In genomic region chr9:2157277-2158105, GRCh38 we compare ENCODE assay signal across 8 cellular contexts.
DNase-seq lines count a peak whose midpoint lies in the region; ATAC-seq and TF ChIP-seq lines count a peak whose summit lies in the region.

No MANE protein-coding gene starts in this region.

- peak overlapping the region; percentile 74 for H3K27ac ChIP-seq in hepatocyte
- H3K27ac ChIP-seq in gastrocnemius medialis: peak overlapping the region; percentile 78 to 90 (median 85)

- peaks cover 8% of the 10 kb centered on the region for H3K79me2 ChIP-seq in hepatocyte

- H4K20me1 ChIP-seq in hepatocyte (ENCODE audit: insufficient read depth, poor library complexity, severe bottlenecking): no peaks in the 10 kb centered on the region

- CTCF ChIA-PET in AG04449 (lab: Yijun Ruan, JAX): interaction anchor here (4.0 kb wide), 1 partner anchor 11 kb away, joined by 17 read pairs; no protein-coding TSS in a partner anchor

- H3K36me3 ChIP-seq in hepatocyte (replicated peaks; ENCODE audit: insufficient read depth, low read depth) (no peaks in the 10 kb centered on the region), gastrocnemius medialis (no peaks in the 10 kb centered on the region)

- H2AFZ ChIP-seq in hepatocyte: peak overlapping the region; percentile 23

- 29% methylated on average over 20 of the region's 20 CpGs for WGBS in hepatocyte (ENCODE audit: low lambda C conversion rate, missing lambda C conversion rate)

- peak; percentile 33 for ATAC-seq in GM19025 (IDR thresholded peaks at IDR 0.05; ENCODE audit: low read depth, unreplicated experiment)
- peak; percentile 51 for ATAC-seq in HG03342 (IDR thresholded peaks at IDR 0.05; ENCODE audit: unreplicated experiment)
- ATAC-seq in gastrocnemius medialis: peak; percentile 92 to 95

- TF ChIP-seq CTCF in AG04449 (IDR thresholded peaks at IDR 0.05; ENCODE audit: insufficient read depth, low read length, missing control alignments) (no peak), hepatocyte (IDR thresholded peaks at IDR 0.05; ENCODE audit: poor library complexity) (no peak), gastrocnemius medialis (IDR thresholded peaks at IDR 0.05 in 4 of 5, conservative IDR thresholded peaks at IDR 0.05 in 1 of 5) (no peak)

- peak; percentile 60; the same call in 1 of the 2 replicates for TF ChIP-seq POLR2A in Raji (IDR thresholded peaks at IDR 0.05; ENCODE audit: insufficient read depth, low read depth, low read length)
- peak; percentile 45 to 62 for TF ChIP-seq POLR2A in gastrocnemius medialis (IDR thresholded peaks at IDR 0.05)

- no peak for DNase-seq in AG04449 (ENCODE audit: low read depth, low spot score)
- DNase-seq in amniotic stem cell (lab: John Stamatoyannopoulos, UW): peak; percentile 23
- peak; percentile 65 for DNase-seq in hepatocyte (ENCODE audit: low spot score)
- DNase-seq in gastrocnemius medialis: peak; percentile 71 to 76
- no peak for DNase-seq in NCI-H345 (lab: John Stamatoyannopoulos, UW)

- H3K4me3 ChIP-seq in AG04449 (ENCODE audit: low read depth, low read length) (peak overlapping the region; percentile 50), hepatocyte (peak overlapping the region; percentile 13), gastrocnemius medialis (peak overlapping the region; percentile 54 to 70 (median 60))

- in situ Hi-C loops in gastrocnemius medialis (cut with MboI; ENCODE audit: low sequenced_read_pairs in 4 of 4): no loop called here

- peak overlapping the region; percentile 77 for H3K4me2 ChIP-seq in hepatocyte

- peaks cover 15% of the 10 kb centered on the region for H3K4me1 ChIP-seq in hepatocyte (ENCODE audit: insufficient read depth)
- H3K4me1 ChIP-seq in gastrocnemius medialis: peaks cover 20 to 24% of the 10 kb centered on the region in 2 donors

- H3K27me3 ChIP-seq in hepatocyte (no peaks in the 10 kb centered on the region), gastrocnemius medialis (no peaks in the 10 kb centered on the region)

- no peaks in the 10 kb centered on the region for H3K9me2 ChIP-seq in hepatocyte (replicated peaks; ENCODE audit: insufficient read depth)

- POLR2A ChIA-PET in AG04449 (lab: Yijun Ruan, JAX): interaction anchor here (0.6 to 1.1 kb wide), 2 partner anchors 24 to 140 kb away, joined by 3 to 4 read pairs; no protein-coding TSS in a partner anchor

- no peaks in the 10 kb centered on the region for H3K9me3 ChIP-seq in hepatocyte (ENCODE audit: low read depth)
- H3K9me3 ChIP-seq in gastrocnemius medialis: no peaks in the 10 kb centered on the region

- intact Hi-C loops in gastrocnemius medialis (cut with DNase I; ENCODE audit: low total_unique reads): loop anchor here (5.0 to 10.0 kb wide), 4 partner anchors 135 to 507 kb away; partner anchors contain the start of genes SMARCA2 and VLDLR

Comparison
In these comparisons a context has a peak if more than half of its experiments do, and no peak if none do; other contexts are left out.
1. DNase-seq: peak in amniotic stem cell (single experiment), hepatocyte (single experiment) and gastrocnemius medialis (2 of 2); none in AG04449 (single experiment) and NCI-H345 (single experiment).
2. ATAC-seq: peak in every context shown above with its lines; median percentile 94 in gastrocnemius medialis; 51 in HG03342; 33 in GM19025.
3. Peak in every context shown above with its lines, with median percentiles within 50 percentile points of each other: H3K4me3 ChIP-seq.